Comparison of ENCODE assay signal across 17 cellular contexts in genomic region chr3:169454060-169454317, GRCh38.
DNase-seq lines count a peak whose midpoint lies in the region; ATAC-seq and TF ChIP-seq lines count a peak whose summit lies in the region.
"Had no signal": no experiment of that assay in that cellular context is flagged by ENCODE, and none has a peak within 500 bp of the region (broad histone marks: within the 10 kb centered on the region; RNA-seq: fewer than 3 reads in every experiment).

No MANE protein-coding gene starts in this region.

- in situ Hi-C loops in ACHN (cut with HindIII; ENCODE audit: low pct_ligation_motif_present, low pct_unique_long_range_greater_than_20kb, low sequenced_read_pairs), result no loop called here

- intact Hi-C loops in Right ventricle myocardium superior (cut with DNase I), result no loop called here
- intact Hi-C loops in Right ventricle myocardium inferior (cut with DNase I), result no loop called here

- H3K36me3 Mint-ChIP-seq in nephron (ENCODE audit: low read depth), result no peaks in the 10 kb centered on the region
- H3K36me3 Mint-ChIP-seq: CD8-positive, alpha-beta T cell had no signal

- peaks cover 4% of the 10 kb centered on the region for H3K27me3 Mint-ChIP-seq in nephron (ENCODE audit: low read depth)

- H3K27ac ChIP-seq in VCaP, result peak overlapping the region; percentile 71
- H3K27ac ChIP-seq in foreskin keratinocyte, result peak overlapping the region; percentile 69
- H3K27ac ChIP-seq: A549; BLaER1 treated with 17β-estradiol and CSF1 and Interleukin-3, amounts not matched to agents 10 nM and 100 nM; HL-60; Peyer's patch had no signal

- ATAC-seq in Right ventricle myocardium superior (ENCODE audit: poor library complexity) (peak; percentile 44), Right ventricle myocardium inferior (no peak), foreskin keratinocyte (no peak), GM21723 (IDR thresholded peaks at IDR 0.05; ENCODE audit: unreplicated experiment) (no peak)
- ATAC-seq: A549; CD8-positive, alpha-beta T cell had no signal

- no peaks in the 10 kb centered on the region for H3K9me3 Mint-ChIP-seq in nephron
- H3K9me3 Mint-ChIP-seq: CD8-positive, alpha-beta T cell; H9 had no signal

- H3K27ac Mint-ChIP-seq in nephron, result peak overlapping the region; percentile 65 to 75 (median 71)
- H3K27ac Mint-ChIP-seq: CD8-positive, alpha-beta T cell; H9 had no signal

- no peak for TF ChIP-seq CTCF in VCaP (conservative IDR thresholded peaks at IDR 0.05)
- no peak for TF ChIP-seq CTCF in foreskin keratinocyte (conservative IDR thresholded peaks at IDR 0.05)
- TF ChIP-seq CTCF in nephron (IDR thresholded peaks at IDR 0.05; ENCODE audit: unreplicated experiment in 3 of 3), result no peak

- peaks cover 19% of the 10 kb centered on the region for H3K4me1 ChIP-seq in foreskin keratinocyte
- H3K4me1 ChIP-seq: A549; BLaER1 treated with 17β-estradiol and CSF1 and Interleukin-3, amounts not matched to agents 10 nM and 100 nM; Peyer's patch had no signal

- no peak for DNase-seq in Right ventricle myocardium superior
- no peak for DNase-seq in Right ventricle myocardium inferior (ENCODE audit: missing footprints)
- no peak for DNase-seq in foreskin keratinocyte
- no peak for DNase-seq in ACHN
- DNase-seq in HEK293T (ENCODE audit: extremely low spot score), result no peak
- DNase-seq: CD8-positive, alpha-beta T cell; H9; IMR-90; NCI-H2029; Peyer's patch; SIG-M5 had no signal

- H3K4me1 Mint-ChIP-seq in nephron, result peaks cover 26% of the 10 kb centered on the region

- H3K4me3 Mint-ChIP-seq in nephron, result no peak overlapping the region
- H3K4me3 Mint-ChIP-seq: CD8-positive, alpha-beta T cell; H9 had no signal

- CTCF ChIA-PET in HEK293T (lab: Yijun Ruan, JAX), result no interaction called here

- POLR2A ChIA-PET in HEK293T (lab: Yijun Ruan, JAX), result no interaction called here

- H3K27me3 ChIP-seq in foreskin keratinocyte, result no peaks in the 10 kb centered on the region
- H3K27me3 ChIP-seq: BLaER1 treated with 17β-estradiol and CSF1 and Interleukin-3, amounts not matched to agents 10 nM and 100 nM; Peyer's patch had no signal

TF ChIP-seq in HEK293T, 16 proteins besides CTCF, POLR2A, EP300 and RAD21:
- TF ChIP-seq TARDBP (IDR thresholded peaks at IDR 0.05), result no peak
- no peak for TF ChIP-seq FOXA1 (IDR thresholded peaks at IDR 0.05)
- TF ChIP-seq NFRKB (IDR thresholded peaks at IDR 0.05), result no peak
- TF ChIP-seq LEF1 (IDR thresholded peaks at IDR 0.05; ENCODE audit: borderline replicate concordance), result no peak
- no peak for TF ChIP-seq SUZ12 (IDR thresholded peaks at IDR 0.05)
- TF ChIP-seq CTBP1 (IDR thresholded peaks at IDR 0.05; ENCODE audit: borderline replicate concordance), result no peak
- no peak for TF ChIP-seq ARNT (IDR thresholded peaks at IDR 0.05)
- TF ChIP-seq FOXM1 (IDR thresholded peaks at IDR 0.05; ENCODE audit: borderline replicate concordance), result no peak
- TF ChIP-seq PKNOX1 (IDR thresholded peaks at IDR 0.05), result no peak
- no peak for TF ChIP-seq SP1 (IDR thresholded peaks at IDR 0.05)
- TF ChIP-seq ELF4 (IDR thresholded peaks at IDR 0.05), result no peak
- no peak for TF ChIP-seq HDGF (IDR thresholded peaks at IDR 0.05; ENCODE audit: borderline replicate concordance)
- no peak for TF ChIP-seq BHLHE40 (IDR thresholded peaks at IDR 0.05; ENCODE audit: borderline replicate concordance)
- TF ChIP-seq FOXK2 (IDR thresholded peaks at IDR 0.05), result no peak
- no peak for TF ChIP-seq L3MBTL2 (conservative IDR thresholded peaks at IDR 0.05)
- TF ChIP-seq ZNF384 (IDR thresholded peaks at IDR 0.05), result no peak
